18 cellular contexts compared by ENCODE assay signal in the genomic region with DNA sequence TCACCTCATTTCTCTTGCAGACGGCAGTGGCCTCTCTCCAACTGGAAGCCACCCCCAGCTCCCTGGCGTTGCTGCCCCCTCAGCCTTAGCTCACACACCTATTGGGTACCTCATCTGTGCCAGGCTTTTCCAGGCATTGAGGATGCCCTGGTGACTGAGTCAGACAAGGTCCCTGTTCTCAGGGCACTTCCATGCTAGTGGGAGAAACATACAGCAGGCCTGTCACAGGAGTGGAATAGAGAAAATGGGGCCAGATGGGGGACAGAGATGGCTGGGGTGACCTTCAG. TPM values are rescaled to one million over a fixed set of nuclear protein-coding genes. Genes with fewer than 3 reads are reported as not detected.
DNase-seq lines count a peak whose midpoint lies in the region; ATAC-seq, FAIRE-seq and TF ChIP-seq lines count a peak whose summit lies in the region.
"Had no signal": no experiment of that assay in that cellular context is flagged by ENCODE, and none has a peak within 500 bp of the region (broad histone marks: within the 10 kb centered on the region; RNA-seq: fewer than 3 reads in every experiment).

No MANE protein-coding gene starts in this region.

- H3K4me1 ChIP-seq in keratinocyte (ENCODE audit: control insufficient read depth, extremely low read depth, insufficient read depth, low read length) = peaks cover 24% of the 10 kb centered on the region
- H3K4me1 ChIP-seq in stomach = peaks cover 87 to 100% (median 94%) of the 10 kb centered on the region in 4 donors

- H3K27ac ChIP-seq in angular gyrus (ENCODE audit: low read depth, low read length) (peak overlapping the region; percentile 86), keratinocyte (ENCODE audit: control insufficient read depth, insufficient read depth, low read length) (peak overlapping the region; percentile 23), stomach (peak overlapping the region in 4 of 5 donors; percentile 72 to 88 (median 75))
- H3K27ac ChIP-seq: 22Rv1 had no signal

- no peaks in the 10 kb centered on the region for H3K4me1 Mint-ChIP-seq in T-helper 2 cell treated with Interferon-gamma antibody and Interleukin-4, amounts not matched to agents 5 μg/mL and 100 μg/mL, for 36 hours (ENCODE audit: low read depth)
- H3K4me1 Mint-ChIP-seq: activated naive CD4-positive, alpha-beta T cell treated with anti-CD3 and anti-CD28 coated beads, Interleukin-2, amount 50 U/mL, for 24 hours had no signal

- peak overlapping the region; percentile 48 for H3K9ac ChIP-seq in keratinocyte (ENCODE audit: control insufficient read depth, extremely low read depth, insufficient read depth, low read length)

- ATAC-seq in GM18519 (IDR thresholded peaks at IDR 0.05; ENCODE audit: low FRiP score, unreplicated experiment) = no peak
- ATAC-seq: lower lobe of right lung, pancreas had no signal

- H3K4me2 ChIP-seq in keratinocyte (ENCODE audit: control insufficient read depth, extremely low read depth, insufficient read depth, low read depth, low read length) = no peak overlapping the region

- no peak for TF ChIP-seq EP300 in stomach (IDR thresholded peaks at IDR 0.05)

- peaks cover 81 to 90% of the 10 kb centered on the region in 2 experiments for H3K36me3 ChIP-seq in keratinocyte (ENCODE audit: control insufficient read depth in 2 of 2, extremely low read depth in 1 of 2, insufficient read depth in 2 of 2, low read length in 2 of 2)
- peaks cover 83 to 100% (median 99%) of the 10 kb centered on the region in 4 donors for H3K36me3 ChIP-seq in stomach

- H4K20me1 ChIP-seq in keratinocyte (ENCODE audit: control insufficient read depth, extremely low read depth, insufficient read depth, low read length) = peaks cover 3% of the 10 kb centered on the region

- H3K4me3 ChIP-seq in keratinocyte (ENCODE audit: control insufficient read depth in 2 of 3, extremely low read depth in 1 of 3, insufficient read depth in 2 of 3, low read depth in 1 of 3, low read length in 3 of 3) (no peak overlapping the region), stomach (no peak overlapping the region)
- H3K4me3 ChIP-seq: lower lobe of right lung, pancreas had no signal

- intact Hi-C loops in stomach (cut with DNase I; ENCODE audit: low total_unique reads) = no loop called here

- dilution Hi-C loops in keratinocyte (cut with MboI; ENCODE audit: extremely low pct_ligation_motif_present, low sequenced_read_pairs) = no loop called here

- FAIRE-seq in keratinocyte (lab: Jason Lieb, UNC) = no peak
- FAIRE-seq: pancreas had no signal

- H3K27me3 Mint-ChIP-seq in T-helper 2 cell treated with Interferon-gamma antibody and Interleukin-4, amounts not matched to agents 5 μg/mL and 100 μg/mL, for 36 hours (ENCODE audit: low read depth) = no peaks in the 10 kb centered on the region
- H3K27me3 Mint-ChIP-seq: activated naive CD4-positive, alpha-beta T cell treated with anti-CD3 and anti-CD28 coated beads, Interleukin-2, amount 50 U/mL, for 24 hours; dendritic cell treated with granulocyte-macrophage colony-stimulating factor and Interleukin-4, amounts not matched to agents 40 ng/mL and 50 ng/mL, for 4 days; stimulated activated naive CD8-positive, alpha-beta T cell treated with anti-CD3 and anti-CD28 coated beads, Interleukin-15, Interleukin-2, amounts not matched to agents 100 ng/mL and 50 ng/mL, for 24 hours had no signal

- no peak overlapping the region for H2AFZ ChIP-seq in keratinocyte (ENCODE audit: control insufficient read depth, low read length)

- H3K9me3 ChIP-seq in keratinocyte (ENCODE audit: control insufficient read depth, low read depth, low read length) (no peaks in the 10 kb centered on the region), stomach (no peaks in the 10 kb centered on the region)
- H3K9me3 ChIP-seq: lower lobe of right lung, pancreas had no signal

- no peaks in the 10 kb centered on the region for H3K9me1 ChIP-seq in keratinocyte (ENCODE audit: control insufficient read depth, extremely low read depth, insufficient read depth, low read length)

- WGBS in stomach, 5 donors = 72 to 91% (median 81%) methylated on average over 2 of the region's 2 CpGs

- H3K79me2 ChIP-seq in keratinocyte (ENCODE audit: control insufficient read depth, insufficient read depth, low read length) = peaks cover 79% of the 10 kb centered on the region

- no peak overlapping the region for H3K4me3 Mint-ChIP-seq in T-helper 2 cell treated with Interferon-gamma antibody and Interleukin-4, amounts not matched to agents 5 μg/mL and 100 μg/mL, for 36 hours
- H3K4me3 Mint-ChIP-seq: activated naive CD4-positive, alpha-beta T cell treated with anti-CD3 and anti-CD28 coated beads, Interleukin-2, amount 50 U/mL, for 24 hours; dendritic cell treated with granulocyte-macrophage colony-stimulating factor and Interleukin-4, amounts not matched to agents 40 ng/mL and 50 ng/mL, for 4 days; stimulated activated naive CD8-positive, alpha-beta T cell treated with anti-CD3 and anti-CD28 coated beads, Interleukin-15, Interleukin-2, amounts not matched to agents 100 ng/mL and 50 ng/mL, for 24 hours had no signal

- H3K27me3 ChIP-seq in keratinocyte (ENCODE audit: control insufficient read depth, extremely low read depth, insufficient read depth, low read length) = no peaks in the 10 kb centered on the region
- no peaks in the 10 kb centered on the region for H3K27me3 ChIP-seq in stomach
- H3K27me3 ChIP-seq: pancreas had no signal

- H3K9me3 Mint-ChIP-seq in T-helper 2 cell treated with Interferon-gamma antibody and Interleukin-4, amounts not matched to agents 5 μg/mL and 100 μg/mL, for 36 hours = no peaks in the 10 kb centered on the region
- H3K9me3 Mint-ChIP-seq: activated naive CD4-positive, alpha-beta T cell treated with anti-CD3 and anti-CD28 coated beads, Interleukin-2, amount 50 U/mL, for 24 hours; dendritic cell treated with granulocyte-macrophage colony-stimulating factor and Interleukin-4, amounts not matched to agents 40 ng/mL and 50 ng/mL, for 4 days; stimulated activated naive CD8-positive, alpha-beta T cell treated with anti-CD3 and anti-CD28 coated beads, Interleukin-15, Interleukin-2, amounts not matched to agents 100 ng/mL and 50 ng/mL, for 24 hours had no signal

- DNase-seq in T-helper 2 cell treated with Interferon-gamma antibody and Interleukin-4, amounts not matched to agents 5 μg/mL and 100 μg/mL, for 36 hours (ENCODE audit: low spot score) = no peak
- no peak for DNase-seq in T-helper 2 cell
- DNase-seq in keratinocyte (ENCODE audit: low read depth, low spot score) = no peak
- no peak for DNase-seq in stomach
- DNase-seq in NCI-H2081 (lab: John Stamatoyannopoulos, UW) = no peak
- DNase-seq in NCI-H446 (lab: John Stamatoyannopoulos, UW) = no peak
- DNase-seq: activated CD4-positive, alpha-beta T cell treated with anti-CD3 and anti-CD28 coated beads, Interleukin-2, amount 50 U/mL, for 1 hour; lower lobe of right lung; NCI-H2081 treated with DMSO at 0.1 percent for 48 hours; pancreas; stimulated activated CD4-positive, alpha-beta T cell treated with anti-CD3 and anti-CD28 coated beads, Interleukin-2, amount 100 ng/mL, for 48 hours; SW 1271 had no signal

- TF ChIP-seq CTCF in keratinocyte (optimal IDR thresholded peaks at IDR 0.05 in 1 of 3, IDR thresholded peaks at IDR 0.05 in 1 of 3, conservative IDR thresholded peaks at IDR 0.05 in 1 of 3; ENCODE audit: extremely low read depth in 1 of 3, insufficient read depth in 2 of 3, low read length in 3 of 3) (no peak), stomach (IDR thresholded peaks at IDR 0.05) (no peak)

- H3K27ac Mint-ChIP-seq in T-helper 2 cell treated with Interferon-gamma antibody and Interleukin-4, amounts not matched to agents 5 μg/mL and 100 μg/mL, for 36 hours = peak overlapping the region; percentile 11
- H3K27ac Mint-ChIP-seq: activated naive CD4-positive, alpha-beta T cell treated with anti-CD3 and anti-CD28 coated beads, Interleukin-2, amount 50 U/mL, for 24 hours; stimulated activated naive CD8-positive, alpha-beta T cell treated with anti-CD3 and anti-CD28 coated beads, Interleukin-15, Interleukin-2, amounts not matched to agents 100 ng/mL and 50 ng/mL, for 24 hours had no signal

- peaks cover 37% of the 10 kb centered on the region for H3K36me3 Mint-ChIP-seq in T-helper 2 cell treated with Interferon-gamma antibody and Interleukin-4, amounts not matched to agents 5 μg/mL and 100 μg/mL, for 36 hours (ENCODE audit: low read depth)

- TF ChIP-seq POLR2A in stomach (IDR thresholded peaks at IDR 0.05) = no peak

RNA-seq across cellular contexts. Expression of gene CAPN12, which starts 33.9 kb away (rescaled TPM):
- polyA plus RNA-seq in keratinocyte (5.6 to 20.4 TPM (median 6.0 TPM) in 3 replicates), stomach (10 to 100 TPM in 2 of 3 donors, 1 to 10 TPM in 1; 3.4 to 16.9 (median 16.3) TPM)
- polyA plus RNA-seq in keratinocyte (2011; ENCODE audit: low read depth) = 6.8 TPM
- 7.4 and 15.5 TPM in 2 replicates for polyA plus RNA-seq in keratinocyte (2011; cell fraction: cytosol; rRNA removed)
- polyA plus RNA-seq in keratinocyte (2011; cell fraction: nucleus; rRNA removed) = 32.9 and 44.6 TPM in 2 replicates
- 4.6 and 7.5 TPM in 2 replicates for polyA plus RNA-seq in keratinocyte (2012; ENCODE audit: low replicate concordance)
- 3.9 to 9.7 TPM (median 6.0 TPM) in 3 replicates for polyA minus RNA-seq in keratinocyte
- polyA minus RNA-seq in keratinocyte (2011; cell fraction: cytosol; rRNA and poly(A)+ RNA removed) = 5.4 TPM
- polyA minus RNA-seq in keratinocyte (2011; cell fraction: nucleus; rRNA and poly(A)+ RNA removed) = 4.7 and 5.5 TPM in 2 replicates
- 10 to 100 TPM in 1 of 5 donors, 1 to 10 TPM in 4; 1.2 to 33.3 (median 4.8) TPM for total RNA-seq in stomach

Comparison
In these comparisons a context has a peak if more than half of its experiments do, and no peak if none do; other contexts are left out.
1. H3K27ac ChIP-seq: peak in every context shown above with its lines; median percentile 86 in angular gyrus; 75 in stomach; 23 in keratinocyte.